18 cellular contexts compared by ENCODE assay signal in the genomic region with DNA sequence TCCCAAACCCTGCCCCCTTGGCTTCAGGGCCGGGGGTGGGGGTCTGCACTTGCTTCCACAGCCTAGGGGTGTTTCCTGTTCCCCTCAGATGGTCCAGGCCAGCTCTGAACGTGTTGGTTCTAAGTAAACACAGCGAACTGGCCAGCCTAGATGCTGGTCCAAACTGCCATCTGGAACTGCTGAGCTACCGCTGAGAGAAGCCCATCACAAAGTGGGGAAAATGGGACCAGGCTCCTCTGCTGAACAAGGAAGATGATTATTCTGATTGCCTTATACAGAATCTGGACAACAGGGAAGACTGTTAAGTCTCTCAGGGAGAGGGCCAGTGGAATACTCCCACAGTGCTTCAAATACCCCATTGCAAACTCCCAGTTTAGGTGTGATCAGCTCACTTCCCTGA.
"Had no signal": no experiment of that assay in that cellular context is flagged by ENCODE, and none has a peak within 500 bp of the region (broad histone marks: within the 10 kb centered on the region; RNA-seq: fewer than 3 reads in every experiment).

No MANE protein-coding gene starts in this region.

- H3K4me3 Mint-ChIP-seq: activated CD8-positive, alpha-beta T cell treated with anti-CD3 and anti-CD28 coated beads, Interleukin-2, amount 10 ng/mL, durations not matched to agents 7 days and 5 days; activated naive CD8-positive, alpha-beta T cell treated with anti-CD3 and anti-CD28 coated beads, Interleukin-2, amount 50 U/mL, for 24 hours; mesothelial cell of epicardium; stimulated activated naive CD8-positive, alpha-beta T cell treated with anti-CD3 and anti-CD28 coated beads, Interleukin-15, amount 100 ng/mL, for 72 hours; T-helper 1 cell treated with Interleukin-12 subunit alpha and Interleukin-12 subunit beta and Interleukin-4 antibody, amounts not matched to agents 30 μg/mL and 1 μg/mL, for 36 hours had no signal

- ATAC-seq: activated CD8-positive, alpha-beta T cell treated with anti-CD3 and anti-CD28 coated beads, Interleukin-2, amount 10 ng/mL, durations not matched to agents 7 days and 5 days; activated naive CD8-positive, alpha-beta T cell treated with anti-CD3 and anti-CD28 coated beads, Interleukin-2, amount 50 U/mL, for 24 hours; left colon; pancreas; stimulated activated naive CD8-positive, alpha-beta T cell treated with anti-CD3 and anti-CD28 coated beads, Interleukin-15, amount 100 ng/mL, for 72 hours had no signal

- H3K9me3 Mint-ChIP-seq: activated naive CD8-positive, alpha-beta T cell treated with anti-CD3 and anti-CD28 coated beads, Interleukin-2, amount 50 U/mL, for 24 hours; mesothelial cell of epicardium; stimulated activated naive CD8-positive, alpha-beta T cell treated with anti-CD3 and anti-CD28 coated beads, Interleukin-15, amount 100 ng/mL, for 72 hours; T-helper 1 cell treated with Interleukin-12 subunit alpha and Interleukin-12 subunit beta and Interleukin-4 antibody, amounts not matched to agents 30 μg/mL and 1 μg/mL, for 36 hours had no signal

- DNase-seq: activated CD4-positive, alpha-beta T cell treated with anti-CD3 and anti-CD28 coated beads for 4 hours; activated CD8-positive, alpha-beta memory T cell treated with anti-CD3 and anti-CD28 coated beads, Interleukin-2, amount 50 U/mL, for 48 hours; activated CD8-positive, alpha-beta T cell treated with anti-CD3 and anti-CD28 coated beads, Interleukin-2, amount 10 ng/mL, durations not matched to agents 7 days and 5 days; activated naive CD4-positive, alpha-beta T cell treated with Interleukin-2 at 50 U/mL for 16 hours; activated naive CD8-positive, alpha-beta T cell treated with anti-CD3 and anti-CD28 coated beads, Interleukin-2, amount 50 U/mL, for 24 hours; cortex of kidney; effector CD8-positive, alpha-beta T cell; foreskin melanocyte; heart left ventricle; left colon; lower lobe of right lung; pancreas; sigmoid colon; stimulated activated naive CD8-positive, alpha-beta T cell treated with anti-CD3 and anti-CD28 coated beads, Interleukin-15, amount 100 ng/mL, for 72 hours had no signal

- H3K9me3 ChIP-seq: heart left ventricle, lower lobe of right lung, pancreas, sigmoid colon, spleen, vagina had no signal

- H3K27me3 Mint-ChIP-seq: activated naive CD8-positive, alpha-beta T cell treated with anti-CD3 and anti-CD28 coated beads, Interleukin-2, amount 50 U/mL, for 24 hours; stimulated activated naive CD8-positive, alpha-beta T cell treated with anti-CD3 and anti-CD28 coated beads, Interleukin-15, amount 100 ng/mL, for 72 hours had no signal

- H3K27ac Mint-ChIP-seq: activated CD8-positive, alpha-beta T cell treated with anti-CD3 and anti-CD28 coated beads, Interleukin-2, amount 10 ng/mL, durations not matched to agents 7 days and 5 days; activated naive CD8-positive, alpha-beta T cell treated with anti-CD3 and anti-CD28 coated beads, Interleukin-2, amount 50 U/mL, for 24 hours; mesothelial cell of epicardium; stimulated activated naive CD8-positive, alpha-beta T cell treated with anti-CD3 and anti-CD28 coated beads, Interleukin-15, amount 100 ng/mL, for 72 hours; T-helper 1 cell treated with Interleukin-12 subunit alpha and Interleukin-12 subunit beta and Interleukin-4 antibody, amounts not matched to agents 30 μg/mL and 1 μg/mL, for 36 hours had no signal
